ENCODE assay signal across 8 cellular contexts in genomic region chr1:50704126-50704525, GRCh38.
DNase-seq lines count a peak whose midpoint lies in the region; ATAC-seq and TF ChIP-seq lines count a peak whose summit lies in the region.

No MANE protein-coding gene starts in this region.

- intact Hi-C loops in right cardiac atrium (cut with DNase I): loop anchor here in 1 of 4 donors (10.0 kb wide), 1 partner anchor 339 kb away; no protein-coding TSS in a partner anchor

- no peaks in the 10 kb centered on the region for H3K27me3 Mint-ChIP-seq in neural progenitor cell (ENCODE audit: insufficient read depth, low read depth)

- H3K9me3 Mint-ChIP-seq in neural progenitor cell: no peaks in the 10 kb centered on the region

- no peak overlapping the region for H3K4me2 ChIP-seq in neural progenitor cell

- 38% methylated on average over 1 of the region's 1 CpG for WGBS in right cardiac atrium

- ATAC-seq in right cardiac atrium (no peak), HG02973 (IDR thresholded peaks at IDR 0.05; ENCODE audit: unreplicated experiment) (no peak)

- H3K79me2 ChIP-seq in neural progenitor cell (ENCODE audit: low read depth): no peaks in the 10 kb centered on the region

- H3K36me3 ChIP-seq in cardiac muscle cell: no peaks in the 10 kb centered on the region
- no peaks in the 10 kb centered on the region for H3K36me3 ChIP-seq in Peyer's patch
- H3K36me3 ChIP-seq in neural progenitor cell: no peaks in the 10 kb centered on the region

- H3F3A ChIP-seq in neural progenitor cell (ENCODE audit: low read depth): peaks cover 28% of the 10 kb centered on the region

- H3K27ac ChIP-seq in cardiac muscle cell (no peak overlapping the region), right cardiac atrium (ENCODE audit: low read length) (no peak overlapping the region), Peyer's patch (no peak overlapping the region), neural progenitor cell (no peak overlapping the region)

- H3K9ac ChIP-seq in neural progenitor cell: no peak overlapping the region

- no peak overlapping the region for H3K27ac Mint-ChIP-seq in neural progenitor cell

- no peaks in the 10 kb centered on the region for H4K20me1 ChIP-seq in neural progenitor cell (ENCODE audit: low read depth)

- H3K4me3 ChIP-seq in cardiac muscle cell: no peak overlapping the region
- no peak overlapping the region for H3K4me3 ChIP-seq in right cardiac atrium (ENCODE audit: low read length)
- no peak overlapping the region for H3K4me3 ChIP-seq in Peyer's patch
- no peak overlapping the region for H3K4me3 ChIP-seq in epithelial cell of esophagus (ENCODE audit: low read length)
- H3K4me3 ChIP-seq in neural progenitor cell: no peak overlapping the region

- no peaks in the 10 kb centered on the region for H3K9me3 ChIP-seq in cardiac muscle cell (ENCODE audit: low read depth)
- H3K9me3 ChIP-seq in right cardiac atrium (ENCODE audit: control insufficient read depth, low read length): no peaks in the 10 kb centered on the region
- H3K9me3 ChIP-seq in Peyer's patch: no peaks in the 10 kb centered on the region
- H3K9me3 ChIP-seq in neural progenitor cell (ENCODE audit: low read depth): no peaks in the 10 kb centered on the region

- H3K27me3 ChIP-seq in cardiac muscle cell (no peaks in the 10 kb centered on the region), right cardiac atrium (ENCODE audit: control insufficient read depth, insufficient read depth) (no peaks in the 10 kb centered on the region), Peyer's patch (no peaks in the 10 kb centered on the region), neural progenitor cell (no peaks in the 10 kb centered on the region)

- TF ChIP-seq POLR2A in Peyer's patch (IDR thresholded peaks at IDR 0.05): no peak

- H3K4me3 Mint-ChIP-seq in neural progenitor cell: no peak overlapping the region

- H3K4me1 Mint-ChIP-seq in neural progenitor cell: peaks cover 50% of the 10 kb centered on the region

- H3K36me3 Mint-ChIP-seq in neural progenitor cell: no peaks in the 10 kb centered on the region

- DNase-seq in cardiac muscle cell (ENCODE audit: low read depth in 1 of 2, low spot score in 1 of 2): peak; percentile 45 to 47
- no peak for DNase-seq in right cardiac atrium
- DNase-seq in Kasumi-1 (lab: John Stamatoyannopoulos, UW): peak; percentile 44 to 69
- DNase-seq in Peyer's patch: no peak
- DNase-seq in epithelial cell of esophagus (ENCODE audit: low read depth): peak; percentile 53
- DNase-seq in neural progenitor cell (ENCODE audit: low spot score): peak; percentile 52
- DNase-seq in GF-D8 (lab: John Stamatoyannopoulos, UW): no peak

- H2AFZ ChIP-seq in neural progenitor cell (replicated peaks): no peak overlapping the region

- H3K4me1 ChIP-seq in cardiac muscle cell (ENCODE audit: low read depth) (no peaks in the 10 kb centered on the region), right cardiac atrium (ENCODE audit: control insufficient read depth, insufficient read depth, low read length) (no peaks in the 10 kb centered on the region), Peyer's patch (no peaks in the 10 kb centered on the region), neural progenitor cell (peaks cover 68% of the 10 kb centered on the region)

- TF ChIP-seq CTCF in cardiac muscle cell (IDR thresholded peaks at IDR 0.05; ENCODE audit: low read depth, low read length) (peak; percentile 87), Peyer's patch (IDR thresholded peaks at IDR 0.05) (peak; percentile 27 to 73 (median 67)), epithelial cell of esophagus (IDR thresholded peaks at IDR 0.05; ENCODE audit: insufficient read depth, low read depth, low read length, missing control alignments) (peak; percentile 86), neural progenitor cell (IDR thresholded peaks at IDR 0.05) (peak; percentile 80)

Comparison
In these comparisons a context has a peak if more than half of its experiments do, and no peak if none do; other contexts are left out.
1. DNase-seq: peak in cardiac muscle cell (2 of 2), Kasumi-1 (2 of 2), epithelial cell of esophagus (single experiment) and neural progenitor cell (single experiment); none in right cardiac atrium (0 of 3), Peyer's patch (0 of 3) and GF-D8 (single experiment).
2. Peak in every context shown above with its lines, with median percentiles within 50 percentile points of each other: CTCF ChIP-seq.